ENCODE assay signal across 20 cellular contexts in genomic region chr16:11319529-11320146, GRCh38. TPM values are rescaled to one million over a fixed set of nuclear protein-coding genes. Genes with fewer than 3 reads are reported as not detected.
DNase-seq lines count a peak whose midpoint lies in the region; ATAC-seq, FAIRE-seq and TF ChIP-seq lines count a peak whose summit lies in the region.
"Had no signal": no experiment of that assay in that cellular context is flagged by ENCODE, and none has a peak within 500 bp of the region (broad histone marks: within the 10 kb centered on the region; RNA-seq: fewer than 3 reads in every experiment).

No MANE protein-coding gene starts in this region.

- no peak for DNase-seq in activated naive CD8-positive, alpha-beta T cell treated with anti-CD3 and anti-CD28 coated beads, Interleukin-2, amount 10 ng/mL, durations not matched to agents 7 days and 5 days
- DNase-seq in activated naive CD8-positive, alpha-beta T cell treated with anti-CD3 and anti-CD28 coated beads for 36 hours = no peak
- peak; percentile 53 for DNase-seq in M059J (ENCODE audit: low read depth)
- no peak for DNase-seq in GM12878 (ENCODE audit: low read depth, low spot score)
- DNase-seq in stomach = peak; percentile 46
- DNase-seq in UCSD-AML1 (lab: John Stamatoyannopoulos, UW; ENCODE audit: unreplicated experiment) = no peak
- DNase-seq: activated B cell treated with CpG ODN at 0.5 μM for 24 hours; activated naive CD4-positive, alpha-beta T cell treated with anti-CD3 and anti-CD28 coated beads, Interleukin-2, amount 10 ng/mL, durations not matched to agents 7 days and 5 days; C1 segment of cervical spinal cord; effector CD8-positive, alpha-beta T cell; EL; KBM-7; naive B cell; T-cell had no signal

- H3K27me3 ChIP-seq in GM12878 (replicated peaks in 1 of 2; ENCODE audit: control insufficient read depth in 2 of 2, insufficient read depth in 2 of 2, low read length in 1 of 2) (no peaks in the 10 kb centered on the region; a peak in 1 of 4 replicates), stomach (peaks cover 0 to 4% (median 0%) of the 10 kb centered on the region in 3 donors)

- no peaks in the 10 kb centered on the region for H3K9me3 Mint-ChIP-seq in activated naive CD8-positive, alpha-beta T cell treated with anti-CD3 and anti-CD28 coated beads, Interleukin-2, amount 10 ng/mL, durations not matched to agents 7 days and 5 days
- H3K9me3 Mint-ChIP-seq in activated naive CD8-positive, alpha-beta T cell treated with anti-CD3 and anti-CD28 coated beads for 36 hours = no peaks in the 10 kb centered on the region
- H3K9me3 Mint-ChIP-seq: activated B cell treated with CpG ODN at 0.5 μM for 24 hours; activated naive CD4-positive, alpha-beta T cell treated with anti-CD3 and anti-CD28 coated beads, Interleukin-2, amount 10 ng/mL, durations not matched to agents 7 days and 5 days; T-cell had no signal

- SMC1A ChIA-PET in GM12878 (lab: Charles Lee; ENCODE audit: uncharacterized antibody, unreplicated experiment) = interaction anchor here (1.3 to 1.5 kb wide), 2 partner anchors 16 to 30 kb away, joined by 3 to 4 read pairs; no protein-coding TSS in a partner anchor

- peaks cover 27% of the 10 kb centered on the region for H3K4me1 Mint-ChIP-seq in activated naive CD8-positive, alpha-beta T cell treated with anti-CD3 and anti-CD28 coated beads, Interleukin-2, amount 10 ng/mL, durations not matched to agents 7 days and 5 days
- no peaks in the 10 kb centered on the region for H3K4me1 Mint-ChIP-seq in activated naive CD8-positive, alpha-beta T cell treated with anti-CD3 and anti-CD28 coated beads for 36 hours

- no peaks in the 10 kb centered on the region for H3K27me3 Mint-ChIP-seq in activated naive CD8-positive, alpha-beta T cell treated with anti-CD3 and anti-CD28 coated beads, Interleukin-2, amount 10 ng/mL, durations not matched to agents 7 days and 5 days
- no peaks in the 10 kb centered on the region for H3K27me3 Mint-ChIP-seq in activated naive CD8-positive, alpha-beta T cell treated with anti-CD3 and anti-CD28 coated beads for 36 hours
- H3K27me3 Mint-ChIP-seq: activated B cell treated with CpG ODN at 0.5 μM for 24 hours; activated naive CD4-positive, alpha-beta T cell treated with anti-CD3 and anti-CD28 coated beads, Interleukin-2, amount 10 ng/mL, durations not matched to agents 7 days and 5 days; naive B cell; T-cell had no signal

- H3K4me3 Mint-ChIP-seq in activated naive CD8-positive, alpha-beta T cell treated with anti-CD3 and anti-CD28 coated beads, Interleukin-2, amount 10 ng/mL, durations not matched to agents 7 days and 5 days = no peak overlapping the region
- H3K4me3 Mint-ChIP-seq in activated naive CD8-positive, alpha-beta T cell treated with anti-CD3 and anti-CD28 coated beads for 36 hours = no peak overlapping the region
- H3K4me3 Mint-ChIP-seq: activated B cell treated with CpG ODN at 0.5 μM for 24 hours; activated naive CD4-positive, alpha-beta T cell treated with anti-CD3 and anti-CD28 coated beads, Interleukin-2, amount 10 ng/mL, durations not matched to agents 7 days and 5 days; T-cell had no signal

- RAD21 ChIA-PET in GM12878 (lab: Charles Lee; ENCODE audit: unreplicated experiment) = no interaction called here

- TF ChIP-seq RAD21 in GM12878 (IDR thresholded peaks at IDR 0.05; ENCODE audit: insufficient read depth, low read depth, low read length) = no peak

- H3K36me3 Mint-ChIP-seq in activated naive CD8-positive, alpha-beta T cell treated with anti-CD3 and anti-CD28 coated beads, Interleukin-2, amount 10 ng/mL, durations not matched to agents 7 days and 5 days = peaks cover 5% of the 10 kb centered on the region
- H3K36me3 Mint-ChIP-seq in activated naive CD8-positive, alpha-beta T cell treated with anti-CD3 and anti-CD28 coated beads for 36 hours = no peaks in the 10 kb centered on the region
- H3K36me3 Mint-ChIP-seq: naive B cell, T-cell had no signal

- H3K4me3 ChIP-seq in GM12878 (no peak overlapping the region), stomach (no peak overlapping the region)
- H3K4me3 ChIP-seq: PC-9, prostate gland had no signal

- H2AFZ ChIP-seq in GM12878 (ENCODE audit: control insufficient read depth, low read depth, low read length) = no peak overlapping the region
- H2AFZ ChIP-seq: PC-9 had no signal

- no peaks in the 10 kb centered on the region for H3K79me2 ChIP-seq in GM12878 (ENCODE audit: control insufficient read depth, insufficient read depth, low read length)

- H3K4me1 ChIP-seq in GM12878 (ENCODE audit: control insufficient read depth, insufficient read depth, low read length) (peaks cover 7% of the 10 kb centered on the region; the same call in 1 of the 2 replicates), stomach (peaks cover 0 to 6% (median 0%) of the 10 kb centered on the region in 4 donors)
- H3K4me1 ChIP-seq: prostate gland had no signal

- H3K27ac ChIP-seq in GM12878 (ENCODE audit: control insufficient read depth, insufficient read depth) = no peak overlapping the region
- H3K27ac ChIP-seq in stomach = no peak overlapping the region
- H3K27ac ChIP-seq: PC-9, prostate gland had no signal

- POLR2A ChIA-PET in activated naive CD8-positive, alpha-beta T cell treated with anti-CD3 and anti-CD28 coated beads, Interleukin-2, amount 10 ng/mL, durations not matched to agents 7 days and 5 days (lab: Charles Lee) = interaction anchor here (0.6 kb wide), 1 partner anchor 256 kb away, joined by 3 read pairs; no protein-coding TSS in a partner anchor
- POLR2A ChIA-PET in GM12878 (lab: Charles Lee) = no interaction called here

- H3K4me2 ChIP-seq in GM12878 (ENCODE audit: control insufficient read depth, insufficient read depth) = no peak overlapping the region
- H3K4me2 ChIP-seq: PC-9 had no signal

- H3K9me3 ChIP-seq in GM12878 (replicated peaks; ENCODE audit: control insufficient read depth, insufficient read depth, low read length) (no peaks in the 10 kb centered on the region; the same call in 2 of the 3 replicates), stomach (no peaks in the 10 kb centered on the region)
- H3K9me3 ChIP-seq: prostate gland had no signal

- intact Hi-C loops in GM12878 (cut with micrococcal nuclease; ENCODE audit: unreplicated experiment) = no loop called here
- intact Hi-C loops in stomach (cut with DNase I; ENCODE audit: low total_unique reads) = no loop called here

- in situ Hi-C loops in GM12878 (cut with MboI) = no loop called here

- no peak for TF ChIP-seq EP300 in GM12878 (IDR thresholded peaks at IDR 0.05; ENCODE audit: borderline replicate concordance in 1 of 2, control insufficient read depth in 1 of 2, low read depth in 2 of 2, low read length in 2 of 2)
- no peak for TF ChIP-seq EP300 in stomach (IDR thresholded peaks at IDR 0.05)

- BruUV-seq in GM12878 (replicated peaks; lab: Mats Ljungman, UMichigan) = no TSS peak

- no peak for FAIRE-seq in GM12878 (lab: Jason Lieb, UNC)
- FAIRE-seq: H54 had no signal

- no peaks in the 10 kb centered on the region for H4K20me1 ChIP-seq in GM12878 (ENCODE audit: control insufficient read depth, insufficient read depth)

- 38% methylated on average over 8 of the region's 8 CpGs for WGBS in GM12878 (ENCODE audit: insufficient coverage, insufficient replicate concordance, low lambda C conversion rate, missing lambda C conversion rate)
- 54 to 63% (median 57%) methylated on average over 6 to 8 of the region's 8 CpGs for WGBS in stomach, 5 donors

- no peak for TF ChIP-seq CTCF in GM12878 (IDR thresholded peaks at IDR 0.05 in 2 of 3, conservative IDR thresholded peaks at IDR 0.05 in 1 of 3; ENCODE audit: control insufficient read depth in 2 of 3, extremely low read depth in 1 of 3, insufficient read depth in 1 of 3, low read depth in 3 of 3, low read length in 3 of 3)
- TF ChIP-seq CTCF in stomach (IDR thresholded peaks at IDR 0.05) = no peak

- peak; percentile 29 for ATAC-seq in activated naive CD8-positive, alpha-beta T cell treated with anti-CD3 and anti-CD28 coated beads, Interleukin-2, amount 10 ng/mL, durations not matched to agents 7 days and 5 days (ENCODE audit: low read depth)
- ATAC-seq in GM12878 (no peak), HG03342 (IDR thresholded peaks at IDR 0.05; ENCODE audit: unreplicated experiment) (no peak), GM18907 (IDR thresholded peaks at IDR 0.05; ENCODE audit: unreplicated experiment) (no peak)
- ATAC-seq: T-cell had no signal

- H3K27ac Mint-ChIP-seq in activated naive CD8-positive, alpha-beta T cell treated with anti-CD3 and anti-CD28 coated beads, Interleukin-2, amount 10 ng/mL, durations not matched to agents 7 days and 5 days = no peak overlapping the region
- no peak overlapping the region for H3K27ac Mint-ChIP-seq in activated naive CD8-positive, alpha-beta T cell treated with anti-CD3 and anti-CD28 coated beads for 36 hours
- H3K27ac Mint-ChIP-seq: activated B cell treated with CpG ODN at 0.5 μM for 24 hours, T-cell had no signal

- H3K9ac ChIP-seq in GM12878 (ENCODE audit: control insufficient read depth, insufficient read depth, low read length) = no peak overlapping the region

- TF ChIP-seq POLR2A in GM12878 (IDR thresholded peaks at IDR 0.05; ENCODE audit: low read depth, low read length) = no peak
- TF ChIP-seq POLR2A in stomach (IDR thresholded peaks at IDR 0.05) = no peak

- H3K36me3 ChIP-seq in GM12878 (ENCODE audit: control insufficient read depth in 2 of 2, insufficient read depth in 2 of 2, low read length in 1 of 2) = no peaks in the 10 kb centered on the region
- no peaks in the 10 kb centered on the region for H3K36me3 ChIP-seq in stomach
- H3K36me3 ChIP-seq: prostate gland had no signal

- CTCF ChIA-PET in GM12878 (lab: Yijun Ruan, JAX) = interaction anchor here (0.7 kb wide), 1 partner anchor 267 kb away, joined by 3 read pairs; no protein-coding TSS in a partner anchor

RNA-seq across cellular contexts. Expression of gene RMI2, which starts 25.6 kb away (rescaled TPM):
- 10 to 100 TPM; 89.8 to 93.0 TPM for total RNA-seq in activated naive CD8-positive, alpha-beta T cell treated with anti-CD3 and anti-CD28 coated beads, Interleukin-2, amount 10 ng/mL, durations not matched to agents 7 days and 5 days
- total RNA-seq in activated naive CD8-positive, alpha-beta T cell treated with anti-CD3 and anti-CD28 coated beads for 36 hours = 10 to 100 TPM; 50.1 to 56.1 TPM
- 42.6 and 46.9 TPM in 2 replicates for total RNA-seq in M059J (2014; rRNA removed; shearing (Covaris generic))
- total RNA-seq in GM12878 (2013; cell fraction: nucleolus; rRNA removed) = 50.7 and 51.0 TPM in 2 replicates
- 30.3 and 38.6 TPM in 2 replicates for total RNA-seq in GM12878 (2014; rRNA removed)
- 25.4 and 26.6 TPM in 2 replicates for total RNA-seq in GM12878 (2014; rRNA removed; fragmentation: Illumina TruSeq; extraction: Trizol)
- 39.2 and 39.3 TPM in 2 replicates for total RNA-seq in GM12878 (2021)
- polyA plus RNA-seq in GM12878 (2011; ENCODE audit: low read depth) = 18.7 TPM
- 34.0 and 51.7 TPM in 2 replicates for polyA plus RNA-seq in GM12878 (2011; rRNA removed)
- polyA plus RNA-seq in GM12878 (2011; cell fraction: cytosol; rRNA removed) = 16.0 and 24.0 TPM in 2 replicates
- 18.6 and 23.4 TPM in 2 replicates for polyA plus RNA-seq in GM12878 (2011; cell fraction: nucleus; rRNA removed)
- 25.6 and 28.3 TPM in 2 replicates for polyA plus RNA-seq in GM12878 (2012)
- 47.1 and 65.7 TPM in 2 replicates for polyA plus RNA-seq in GM12878 (2014; fragmentation: Illumina TruSeq; extraction: Trizol)
- polyA plus RNA-seq in GM12878 (2014; fragmentation: Nextera tagmentation; extraction: Ambion mirVana) = 10 to 100 TPM in 1 of 2 experiments, 1 to 10 TPM in 1; 9.6 to 21.7 TPM
- polyA plus RNA-seq in GM12878 (2014; rRNA removed) = 28.5 and 34.6 TPM in 2 replicates
- 10 to 100 TPM; 26.4 to 68.8 TPM for polyA plus RNA-seq in GM12878 (2016; fragmentation: Nextera tagmentation; extraction: Ambion mirVana)
- polyA minus RNA-seq in GM12878 (2011; rRNA and poly(A)+ RNA removed) = 14.5 and 20.4 TPM in 2 replicates
- polyA minus RNA-seq in GM12878 (2011; cell fraction: cytosol; rRNA and poly(A)+ RNA removed) = 6.9 and 8.0 TPM in 2 replicates
- polyA minus RNA-seq in GM12878 (2011; cell fraction: nucleus; rRNA and poly(A)+ RNA removed) = 5.2 and 6.1 TPM in 2 replicates
- total RNA-seq in stomach = 10 to 100 TPM in 3 of 5 donors, 1 to 10 TPM in 2; 2.3 to 79.9 (median 10.5) TPM
- 1 to 10 TPM; 6.9 to 9.6 (median 7.0) TPM for polyA plus RNA-seq in stomach

RNA-seq across cellular contexts. Expression of gene PRM1, which starts 38.5 kb away (rescaled TPM):
- total RNA-seq in activated naive CD8-positive, alpha-beta T cell treated with anti-CD3 and anti-CD28 coated beads, Interleukin-2, amount 10 ng/mL, durations not matched to agents 7 days and 5 days = not detected
- not detected for total RNA-seq in activated naive CD8-positive, alpha-beta T cell treated with anti-CD3 and anti-CD28 coated beads for 36 hours
- not detected in 2 replicates for total RNA-seq in M059J (2014; rRNA removed; shearing (Covaris generic))
- not detected in 2 replicates for total RNA-seq in GM12878 (2013; cell fraction: nucleolus; rRNA removed)
- total RNA-seq in GM12878 (2014; rRNA removed) (not detected in 2 replicates), GM12878 (2014; rRNA removed; fragmentation: Illumina TruSeq; extraction: Trizol) (not detected in 2 replicates), GM12878 (2021) (0.56 TPM in 1 of 2 replicates, not detected in the other), stomach (not detected)
- polyA plus RNA-seq in GM12878 (2011; ENCODE audit: low read depth) = not detected
- polyA plus RNA-seq in GM12878 (2011; rRNA removed) (not detected in 2 replicates), GM12878 (2014; fragmentation: Illumina TruSeq; extraction: Trizol) (not detected in 2 replicates), GM12878 (2014; fragmentation: Nextera tagmentation; extraction: Ambion mirVana) (under 1 TPM in 1 of 2 experiments, not detected in 1; 0.20 TPM), GM12878 (2014; rRNA removed) (not detected in 2 replicates), GM12878 (2016; fragmentation: Nextera tagmentation; extraction: Ambion mirVana) (not detected), stomach (not detected)
- polyA plus RNA-seq in GM12878 (2011; cell fraction: cytosol; rRNA removed) = not detected in 2 replicates
- not detected in 2 replicates for polyA plus RNA-seq in GM12878 (2011; cell fraction: nucleus; rRNA removed)
- polyA plus RNA-seq in GM12878 (2012) = not detected in 2 replicates
- not detected in 2 replicates for polyA minus RNA-seq in GM12878 (2011; rRNA and poly(A)+ RNA removed)
- polyA minus RNA-seq in GM12878 (2011; cell fraction: cytosol; rRNA and poly(A)+ RNA removed) = not detected in 2 replicates
- polyA minus RNA-seq in GM12878 (2011; cell fraction: nucleus; rRNA and poly(A)+ RNA removed) = not detected in 2 replicates
- total RNA-seq: activated B cell treated with CpG ODN at 0.5 μM for 24 hours, liver, PC-9, T-cell had no signal
- polyA plus RNA-seq: liver had no signal

RNA-seq across cellular contexts. Expression of gene PRM2, which starts 43.4 kb away (rescaled TPM):
- not detected for total RNA-seq in activated naive CD8-positive, alpha-beta T cell treated with anti-CD3 and anti-CD28 coated beads, Interleukin-2, amount 10 ng/mL, durations not matched to agents 7 days and 5 days
- total RNA-seq in activated naive CD8-positive, alpha-beta T cell treated with anti-CD3 and anti-CD28 coated beads for 36 hours = not detected
- total RNA-seq in M059J (2014; rRNA removed; shearing (Covaris generic)) = not detected in 2 replicates
- not detected in 2 replicates for total RNA-seq in GM12878 (2013; cell fraction: nucleolus; rRNA removed)
- total RNA-seq in GM12878 (2014; rRNA removed) = not detected in 2 replicates
- total RNA-seq in GM12878 (2014; rRNA removed; fragmentation: Illumina TruSeq; extraction: Trizol) = not detected in 2 replicates
- total RNA-seq in GM12878 (2021) = not detected in 2 replicates
- not detected for polyA plus RNA-seq in GM12878 (2011; ENCODE audit: low read depth)
- polyA plus RNA-seq in GM12878 (2011; rRNA removed) = not detected in 2 replicates
- not detected in 2 replicates for polyA plus RNA-seq in GM12878 (2011; cell fraction: cytosol; rRNA removed)
- polyA plus RNA-seq in GM12878 (2011; cell fraction: nucleus; rRNA removed) = not detected in 2 replicates
- polyA plus RNA-seq in GM12878 (2012) = not detected in 2 replicates
- not detected in 2 replicates for polyA plus RNA-seq in GM12878 (2014; fragmentation: Illumina TruSeq; extraction: Trizol)
- not detected for polyA plus RNA-seq in GM12878 (2014; fragmentation: Nextera tagmentation; extraction: Ambion mirVana)
- polyA plus RNA-seq in GM12878 (2014; rRNA removed) = 0.27 TPM in 1 of 2 replicates, not detected in the other
- not detected for polyA plus RNA-seq in GM12878 (2016; fragmentation: Nextera tagmentation; extraction: Ambion mirVana)
- not detected in 2 replicates for polyA minus RNA-seq in GM12878 (2011; rRNA and poly(A)+ RNA removed)
- not detected in 2 replicates for polyA minus RNA-seq in GM12878 (2011; cell fraction: cytosol; rRNA and poly(A)+ RNA removed)
- polyA minus RNA-seq in GM12878 (2011; cell fraction: nucleus; rRNA and poly(A)+ RNA removed) = not detected in 2 replicates
- total RNA-seq in stomach = not detected
- polyA plus RNA-seq in stomach = not detected
- total RNA-seq: activated B cell treated with CpG ODN at 0.5 μM for 24 hours, liver, PC-9, T-cell had no signal
- polyA plus RNA-seq: liver had no signal

RNA-seq across cellular contexts. Expression of gene PRM3, which starts 46.2 kb away (rescaled TPM):
- total RNA-seq in activated naive CD8-positive, alpha-beta T cell treated with anti-CD3 and anti-CD28 coated beads, Interleukin-2, amount 10 ng/mL, durations not matched to agents 7 days and 5 days = not detected
- total RNA-seq in activated naive CD8-positive, alpha-beta T cell treated with anti-CD3 and anti-CD28 coated beads for 36 hours = not detected
- not detected in 2 replicates for total RNA-seq in M059J (2014; rRNA removed; shearing (Covaris generic))
- not detected in 2 replicates for total RNA-seq in GM12878 (2013; cell fraction: nucleolus; rRNA removed)
- not detected in 2 replicates for total RNA-seq in GM12878 (2014; rRNA removed)
- not detected in 2 replicates for total RNA-seq in GM12878 (2014; rRNA removed; fragmentation: Illumina TruSeq; extraction: Trizol)
- not detected in 2 replicates for total RNA-seq in GM12878 (2021)
- not detected for polyA plus RNA-seq in GM12878 (2011; ENCODE audit: low read depth)
- not detected in 2 replicates for polyA plus RNA-seq in GM12878 (2011; rRNA removed)
- not detected in 2 replicates for polyA plus RNA-seq in GM12878 (2011; cell fraction: cytosol; rRNA removed)
- not detected in 2 replicates for polyA plus RNA-seq in GM12878 (2011; cell fraction: nucleus; rRNA removed)
- polyA plus RNA-seq in GM12878 (2012) = not detected in 2 replicates
- polyA plus RNA-seq in GM12878 (2014; fragmentation: Illumina TruSeq; extraction: Trizol) = not detected in 2 replicates
- not detected for polyA plus RNA-seq in GM12878 (2014; fragmentation: Nextera tagmentation; extraction: Ambion mirVana)
- not detected in 2 replicates for polyA plus RNA-seq in GM12878 (2014; rRNA removed)
- not detected for polyA plus RNA-seq in GM12878 (2016; fragmentation: Nextera tagmentation; extraction: Ambion mirVana)
- not detected in 2 replicates for polyA minus RNA-seq in GM12878 (2011; rRNA and poly(A)+ RNA removed)
- polyA minus RNA-seq in GM12878 (2011; cell fraction: cytosol; rRNA and poly(A)+ RNA removed) = not detected in 2 replicates
- not detected in 2 replicates for polyA minus RNA-seq in GM12878 (2011; cell fraction: nucleus; rRNA and poly(A)+ RNA removed)
- not detected for total RNA-seq in stomach
- polyA plus RNA-seq in stomach = not detected
- total RNA-seq: activated B cell treated with CpG ODN at 0.5 μM for 24 hours, liver, PC-9, prostate gland, T-cell had no signal
- polyA plus RNA-seq: liver had no signal

RNA-seq across cellular contexts. Expression of gene TNP2, which starts 50.5 kb away (rescaled TPM):
- total RNA-seq in activated naive CD8-positive, alpha-beta T cell treated with anti-CD3 and anti-CD28 coated beads, Interleukin-2, amount 10 ng/mL, durations not matched to agents 7 days and 5 days = not detected
- total RNA-seq in activated naive CD8-positive, alpha-beta T cell treated with anti-CD3 and anti-CD28 coated beads for 36 hours = not detected
- not detected in 2 replicates for total RNA-seq in M059J (2014; rRNA removed; shearing (Covaris generic))
- total RNA-seq in GM12878 (2013; cell fraction: nucleolus; rRNA removed) = not detected in 2 replicates
- total RNA-seq in GM12878 (2014; rRNA removed) = not detected in 2 replicates
- total RNA-seq in GM12878 (2014; rRNA removed; fragmentation: Illumina TruSeq; extraction: Trizol) = not detected in 2 replicates
- not detected in 2 replicates for total RNA-seq in GM12878 (2021)
- not detected for polyA plus RNA-seq in GM12878 (2011; ENCODE audit: low read depth)
- not detected in 2 replicates for polyA plus RNA-seq in GM12878 (2011; rRNA removed)
- polyA plus RNA-seq in GM12878 (2011; cell fraction: cytosol; rRNA removed) = not detected in 2 replicates
- not detected in 2 replicates for polyA plus RNA-seq in GM12878 (2011; cell fraction: nucleus; rRNA removed)
- not detected in 2 replicates for polyA plus RNA-seq in GM12878 (2012)
- polyA plus RNA-seq in GM12878 (2014; fragmentation: Illumina TruSeq; extraction: Trizol) = not detected in 2 replicates
- not detected for polyA plus RNA-seq in GM12878 (2014; fragmentation: Nextera tagmentation; extraction: Ambion mirVana)
- not detected in 2 replicates for polyA plus RNA-seq in GM12878 (2014; rRNA removed)
- polyA plus RNA-seq in GM12878 (2016; fragmentation: Nextera tagmentation; extraction: Ambion mirVana) = not detected
- polyA minus RNA-seq in GM12878 (2011; rRNA and poly(A)+ RNA removed) = not detected in 2 replicates
- polyA minus RNA-seq in GM12878 (2011; cell fraction: cytosol; rRNA and poly(A)+ RNA removed) = not detected in 2 replicates
- not detected in 2 replicates for polyA minus RNA-seq in GM12878 (2011; cell fraction: nucleus; rRNA and poly(A)+ RNA removed)
- total RNA-seq in stomach = not detected
- not detected for polyA plus RNA-seq in stomach
- total RNA-seq: activated B cell treated with CpG ODN at 0.5 μM for 24 hours, liver, PC-9, prostate gland, T-cell had no signal
- polyA plus RNA-seq: liver had no signal

Comparison
In these comparisons a context has a peak if more than half of its experiments do, and no peak if none do; other contexts are left out.
1. DNase-seq: peak in M059J (single experiment) and stomach (single experiment); none in activated naive CD8-positive, alpha-beta T cell treated with anti-CD3 and anti-CD28 coated beads, Interleukin-2, amount 10 ng/mL, durations not matched to agents 7 days and 5 days (single experiment), activated naive CD8-positive, alpha-beta T cell treated with anti-CD3 and anti-CD28 coated beads for 36 hours (single experiment), GM12878 (single experiment) and UCSD-AML1 (single experiment).